Comparison of ENCODE assay signal across 8 cellular contexts in the genomic region with DNA sequence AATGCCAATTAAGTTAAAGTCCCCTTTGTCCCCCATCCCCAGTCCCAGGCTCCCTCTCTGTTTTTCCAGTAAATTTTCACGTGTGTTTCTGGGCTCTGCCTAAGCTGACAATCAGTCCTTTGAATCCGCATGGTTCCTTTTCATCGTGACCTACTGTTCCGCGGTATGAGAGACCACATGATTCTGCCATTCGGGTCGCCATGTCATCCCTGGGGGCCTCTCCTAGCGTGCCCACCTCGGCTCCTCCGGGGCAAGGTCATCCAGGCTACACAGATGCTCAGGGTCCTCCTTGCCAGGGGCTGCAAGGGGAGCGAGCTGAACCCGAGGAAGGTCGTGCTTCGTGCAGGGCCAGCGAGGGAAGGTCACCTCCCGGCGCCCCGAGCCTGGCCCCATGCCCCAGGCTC.
DNase-seq lines count a peak whose midpoint lies in the region; ATAC-seq and TF ChIP-seq lines count a peak whose summit lies in the region.

No MANE protein-coding gene starts in this region.

- H3K4me3 Mint-ChIP-seq in MCF 10A (ENCODE audit: unreplicated experiment) = peak overlapping the region; percentile 84

- POLR2A ChIA-PET in MCF 10A (lab: Yijun Ruan, JAX) = interaction anchor here (0.6 to 1.6 kb wide), 12 partner anchors 8 to 1974 kb away, joined by 3 to 7 read pairs (median 4); a partner anchor contains a TSS

- no peaks in the 10 kb centered on the region for H3K27me3 Mint-ChIP-seq in MCF 10A (ENCODE audit: insufficient read depth, unreplicated experiment)

- H3K4me1 ChIP-seq in right lobe of liver = peaks cover 0 to 6% (median 0%) of the 10 kb centered on the region in 4 donors
- peaks cover 17% of the 10 kb centered on the region for H3K4me1 ChIP-seq in suprapubic skin

- H3K4me1 Mint-ChIP-seq in MCF 10A (ENCODE audit: insufficient read depth, unreplicated experiment) = peaks cover 17% of the 10 kb centered on the region

- peak; percentile 34 for ATAC-seq in GM19395 (IDR thresholded peaks at IDR 0.05; ENCODE audit: unreplicated experiment)
- no peak for ATAC-seq in right lobe of liver
- ATAC-seq in HG03520 (IDR thresholded peaks at IDR 0.05; ENCODE audit: unreplicated experiment) = no peak

- no peaks in the 10 kb centered on the region for H3K36me3 Mint-ChIP-seq in MCF 10A (ENCODE audit: insufficient read depth, unreplicated experiment)

- DNase-seq in COLO829 (ENCODE audit: low spot score) (peak; percentile 52), NB4 (ENCODE audit: low read depth) (no peak), MCF 10A (ENCODE audit: unreplicated experiment) (peak; percentile 26), right lobe of liver (no peak), suprapubic skin (ENCODE audit: low spot score in 2 of 2) (no peak), SHP77 (lab: John Stamatoyannopoulos, UW) (no peak)

- intact Hi-C loops in MCF 10A (cut with micrococcal nuclease) = no loop called here
- intact Hi-C loops in right lobe of liver (cut with DNase I) = no loop called here

- TF ChIP-seq EP300 in suprapubic skin (IDR thresholded peaks at IDR 0.05) = no peak

- H3K27ac Mint-ChIP-seq in MCF 10A (ENCODE audit: low read depth, unreplicated experiment) = peak overlapping the region; percentile 32

- no peak for TF ChIP-seq POLR2A in NB4 (IDR thresholded peaks at IDR 0.05; ENCODE audit: extremely low read depth, insufficient read length)
- no peak for TF ChIP-seq POLR2A in right lobe of liver (IDR thresholded peaks at IDR 0.05)
- no peak for TF ChIP-seq POLR2A in suprapubic skin (IDR thresholded peaks at IDR 0.05)

- TF ChIP-seq CTCF in NB4 (IDR thresholded peaks at IDR 0.05; ENCODE audit: low read depth, low read length) (no peak), MCF 10A (IDR thresholded peaks at IDR 0.05; ENCODE audit: unreplicated experiment) (no peak), right lobe of liver (IDR thresholded peaks at IDR 0.05) (no peak), suprapubic skin (IDR thresholded peaks at IDR 0.05) (no peak)

- H3K27me3 ChIP-seq in right lobe of liver (no peaks in the 10 kb centered on the region), suprapubic skin (no peaks in the 10 kb centered on the region)

- CTCF ChIA-PET in MCF 10A (lab: Yijun Ruan, JAX) = interaction anchor here (0.9 kb wide), 1 partner anchor 67 kb away, joined by 4 read pairs; no protein-coding TSS in a partner anchor

- WGBS in right lobe of liver (ENCODE audit: insufficient coverage, low coverage, low lambda C conversion rate, missing lambda C conversion rate) = 1% methylated on average over 7 of the region's 18 CpGs
- under 1% methylated on average over 18 of the region's 18 CpGs for WGBS in suprapubic skin

- H3K27ac ChIP-seq in right lobe of liver = peak overlapping the region; percentile 88 to 92 (median 88)
- peak overlapping the region; percentile 89 for H3K27ac ChIP-seq in suprapubic skin

- peak overlapping the region; percentile 92 for H3K4me3 ChIP-seq in NB4 (ENCODE audit: low read depth, low read length)
- peak overlapping the region; percentile 80 to 97 (median 91) for H3K4me3 ChIP-seq in right lobe of liver
- H3K4me3 ChIP-seq in suprapubic skin = peak overlapping the region; percentile 95

- H3K36me3 ChIP-seq in right lobe of liver (no peaks in the 10 kb centered on the region), suprapubic skin (no peaks in the 10 kb centered on the region)

- H3K9me3 ChIP-seq in right lobe of liver = no peaks in the 10 kb centered on the region
- H3K9me3 ChIP-seq in suprapubic skin = no peaks in the 10 kb centered on the region

- no peaks in the 10 kb centered on the region for H3K9me3 Mint-ChIP-seq in MCF 10A (ENCODE audit: unreplicated experiment)

- no TSS peak for BruUV-seq in MCF 10A (replicated peaks; lab: Mats Ljungman, UMichigan)

Comparison
In these comparisons a context has a peak if more than half of its experiments do, and no peak if none do; other contexts are left out.
1. DNase-seq: peak in COLO829 (single experiment) and MCF 10A (single experiment); none in NB4 (single experiment), right lobe of liver (0 of 3), suprapubic skin (0 of 2) and SHP77 (0 of 2).
2. Peak in every context shown above with its lines, with median percentiles within 50 percentile points of each other: H3K4me3 ChIP-seq.